ENCODE assay signal across 23 cellular contexts in the genomic region with DNA sequence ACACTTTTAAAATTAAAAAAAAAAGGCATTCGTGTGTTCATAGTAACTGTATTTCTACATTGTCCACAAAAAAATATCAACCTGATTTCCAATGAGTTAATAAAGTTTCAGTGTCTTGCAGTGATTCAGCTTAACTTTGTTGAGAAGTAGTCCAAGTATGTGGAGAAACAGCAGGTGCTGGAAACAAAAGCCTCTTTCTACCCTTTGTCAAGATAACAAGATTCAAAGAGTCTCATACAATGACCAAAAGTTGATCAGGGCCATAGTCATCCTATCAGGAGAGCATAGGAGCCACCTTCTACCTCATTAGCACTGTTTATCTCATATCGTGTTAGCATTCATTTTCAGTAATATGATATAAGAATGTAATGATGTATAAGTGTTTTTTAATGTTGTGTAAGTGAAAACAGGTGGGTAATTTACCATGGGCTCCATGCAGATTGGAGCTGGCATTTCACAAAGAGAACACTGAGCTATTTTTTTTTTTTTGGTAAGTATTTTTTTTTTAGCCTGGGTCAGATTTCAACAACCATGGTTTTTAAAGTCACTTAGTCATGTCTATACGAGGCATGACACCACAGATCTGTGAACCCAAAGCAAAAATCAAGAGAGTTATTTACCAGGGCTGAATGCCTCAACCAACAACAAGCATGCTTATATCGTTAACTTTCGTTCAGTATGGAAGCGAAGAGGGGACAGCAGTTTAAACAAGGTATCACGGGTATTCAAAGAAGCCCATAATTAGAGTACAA.
DNase-seq lines count a peak whose midpoint lies in the region; ATAC-seq and TF ChIP-seq lines count a peak whose summit lies in the region.
"Had no signal": no experiment of that assay in that cellular context is flagged by ENCODE, and none has a peak within 500 bp of the region (broad histone marks: within the 10 kb centered on the region; RNA-seq: fewer than 3 reads in every experiment).

No MANE protein-coding gene starts in this region.

- H3K4me1 Mint-ChIP-seq in activated T-helper 1 cell treated with anti-CD3 and anti-CD28 coated beads, Interleukin-12 subunit alpha, Interleukin-12 subunit beta, Interleukin-2, Interleukin-4 antibody, amounts not matched to agents 30 ng/mL and 10 ng/mL and 1 ng/mL, durations not matched to agents 14 hours and 24 hours and 36 hours (ENCODE audit: low read depth), result no peaks in the 10 kb centered on the region
- H3K4me1 Mint-ChIP-seq: CD8-positive, alpha-beta memory T cell had no signal

- no peaks in the 10 kb centered on the region for H3K27me3 ChIP-seq in psoas muscle (ENCODE audit: insufficient read depth in 3 of 3, low read length in 2 of 3)
- H3K27me3 ChIP-seq: body of pancreas, thyroid gland had no signal

- no peaks in the 10 kb centered on the region for H3K36me3 ChIP-seq in psoas muscle (ENCODE audit: insufficient read depth in 1 of 2, low read depth in 1 of 2)
- H3K36me3 ChIP-seq: thyroid gland had no signal

- H3K4me3 Mint-ChIP-seq in activated T-helper 1 cell treated with anti-CD3 and anti-CD28 coated beads, Interleukin-12 subunit alpha, Interleukin-12 subunit beta, Interleukin-2, Interleukin-4 antibody, amounts not matched to agents 30 ng/mL and 10 ng/mL and 1 ng/mL, durations not matched to agents 14 hours and 24 hours and 36 hours, result no peak overlapping the region
- H3K4me3 Mint-ChIP-seq: CD8-positive, alpha-beta memory T cell; H9; nephron had no signal

- H3K36me3 Mint-ChIP-seq in activated T-helper 1 cell treated with anti-CD3 and anti-CD28 coated beads, Interleukin-12 subunit alpha, Interleukin-12 subunit beta, Interleukin-2, Interleukin-4 antibody, amounts not matched to agents 30 ng/mL and 10 ng/mL and 1 ng/mL, durations not matched to agents 14 hours and 24 hours and 36 hours (ENCODE audit: low read depth), result no peaks in the 10 kb centered on the region
- H3K36me3 Mint-ChIP-seq: activated naive CD4-positive, alpha-beta T cell treated with anti-CD3 and anti-CD28 coated beads, Interleukin-2, amount 50 U/mL, for 72 hours; CD8-positive, alpha-beta memory T cell had no signal

- TF ChIP-seq CTCF in psoas muscle (IDR thresholded peaks at IDR 0.05), result no peak

- intact Hi-C loops in psoas muscle (cut with DNase I), result loop anchor here (5.0 to 10.0 kb wide), 2 partner anchors 45 to 152 kb away; no protein-coding TSS in a partner anchor
- intact Hi-C loops in activated T-helper 1 cell treated with anti-CD3 and anti-CD28 coated beads, Interleukin-12 subunit alpha, Interleukin-12 subunit beta, Interleukin-2, Interleukin-4 antibody, amounts not matched to agents 30 ng/mL and 10 ng/mL and 1 ng/mL, durations not matched to agents 14 hours and 24 hours and 36 hours (cut with micrococcal nuclease), result no loop called here

- H3K4me1 ChIP-seq in psoas muscle, result peaks cover 5% of the 10 kb centered on the region
- H3K4me1 ChIP-seq: body of pancreas, thyroid gland had no signal

- H3K4me3 ChIP-seq in psoas muscle, result no peak overlapping the region
- H3K4me3 ChIP-seq: body of pancreas, skin epidermis, thyroid gland had no signal

- 41 to 58% (median 46%) methylated on average over 7 of the region's 7 CpGs for WGBS in psoas muscle, 3 donors

- no peaks in the 10 kb centered on the region for H3K9me3 ChIP-seq in psoas muscle
- H3K9me3 ChIP-seq: body of pancreas, thyroid gland had no signal

- H3K9me3 Mint-ChIP-seq in activated T-helper 1 cell treated with anti-CD3 and anti-CD28 coated beads, Interleukin-12 subunit alpha, Interleukin-12 subunit beta, Interleukin-2, Interleukin-4 antibody, amounts not matched to agents 30 ng/mL and 10 ng/mL and 1 ng/mL, durations not matched to agents 14 hours and 24 hours and 36 hours, result no peaks in the 10 kb centered on the region
- H3K9me3 Mint-ChIP-seq: nephron had no signal

- H3K27me3 Mint-ChIP-seq in activated T-helper 1 cell treated with anti-CD3 and anti-CD28 coated beads, Interleukin-12 subunit alpha, Interleukin-12 subunit beta, Interleukin-2, Interleukin-4 antibody, amounts not matched to agents 30 ng/mL and 10 ng/mL and 1 ng/mL, durations not matched to agents 14 hours and 24 hours and 36 hours (ENCODE audit: insufficient read depth), result no peaks in the 10 kb centered on the region

- peak; percentile 32 for DNase-seq in NCI-H1105 (lab: John Stamatoyannopoulos, UW)
- peak; percentile 80 for DNase-seq in NCI-H69 (lab: John Stamatoyannopoulos, UW)
- peak; percentile 5 for DNase-seq in astrocyte of the hippocampus (ENCODE audit: low read depth, low spot score)
- DNase-seq in psoas muscle, result no peak
- no peak for DNase-seq in HuH-7.5 (ENCODE audit: low spot score)
- no peak for DNase-seq in activated T-helper 1 cell treated with anti-CD3 and anti-CD28 coated beads, Interleukin-12 subunit alpha, Interleukin-12 subunit beta, Interleukin-2, Interleukin-4 antibody, amounts not matched to agents 30 ng/mL and 10 ng/mL and 1 ng/mL, durations not matched to agents 14 hours and 24 hours and 36 hours (ENCODE audit: low spot score)
- DNase-seq: activated CD4-positive, alpha-beta T cell treated with anti-CD3 and anti-CD28 coated beads for 4 hours; body of pancreas; CD8-positive, alpha-beta memory T cell; DND-41; effector memory CD4-positive, alpha-beta T cell; glutamatergic neuron; H9; KG1; NK-92 treated with Interleukin-12 subunit alpha and Interleukin-12 subunit beta, amount 100 ng/mL, for 24 hours; RPMI8226; stimulated activated CD4-positive, alpha-beta T cell treated with anti-CD3 and anti-CD28 coated beads, Interleukin-2, amount 100 ng/mL, for 48 hours; stimulated activated naive CD8-positive, alpha-beta T cell treated with anti-CD3 and anti-CD28 coated beads, Interleukin-15, Interleukin-2, amounts not matched to agents 100 U/mL and 50 U/mL, for 24 hours had no signal

- no peak overlapping the region for H3K27ac Mint-ChIP-seq in activated T-helper 1 cell treated with anti-CD3 and anti-CD28 coated beads, Interleukin-12 subunit alpha, Interleukin-12 subunit beta, Interleukin-2, Interleukin-4 antibody, amounts not matched to agents 30 ng/mL and 10 ng/mL and 1 ng/mL, durations not matched to agents 14 hours and 24 hours and 36 hours
- H3K27ac Mint-ChIP-seq: activated naive CD4-positive, alpha-beta T cell treated with anti-CD3 and anti-CD28 coated beads, Interleukin-2, amount 50 U/mL, for 72 hours; CD8-positive, alpha-beta memory T cell; H9 had no signal

- ATAC-seq in psoas muscle (peak in 2 of 4 donors; percentile 42 to 53), HG02970 (IDR thresholded peaks at IDR 0.05; ENCODE audit: low FRiP score, unreplicated experiment) (no peak)
- ATAC-seq: activated naive CD4-positive, alpha-beta T cell treated with anti-CD3 and anti-CD28 coated beads, Interleukin-2, amount 50 U/mL, for 72 hours; body of pancreas; stimulated activated naive CD8-positive, alpha-beta T cell treated with anti-CD3 and anti-CD28 coated beads, Interleukin-15, Interleukin-2, amounts not matched to agents 100 U/mL and 50 U/mL, for 24 hours had no signal

- peak overlapping the region; percentile 18 for H3K27ac ChIP-seq in psoas muscle
- H3K27ac ChIP-seq: body of pancreas, skin epidermis, thyroid gland had no signal

Comparison
In these comparisons a context has a peak if more than half of its experiments do, and no peak if none do; other contexts are left out.
1. DNase-seq: peak in NCI-H1105 (single experiment), NCI-H69 (single experiment) and astrocyte of the hippocampus (single experiment); none in psoas muscle (0 of 2), HuH-7.5 (single experiment) and activated T-helper 1 cell treated with anti-CD3 and anti-CD28 coated beads, Interleukin-12 subunit alpha, Interleukin-12 subunit beta, Interleukin-2, Interleukin-4 antibody, amounts not matched to agents 30 ng/mL and 10 ng/mL and 1 ng/mL, durations not matched to agents 14 hours and 24 hours and 36 hours (single experiment).